Comparison of ENCODE assay signal across 8 cellular contexts in genomic region chr22:44625981-44626687, GRCh38.
DNase-seq lines count a peak whose midpoint lies in the region; ATAC-seq lines count a peak whose summit lies in the region.

No MANE protein-coding gene starts in this region.

- POLR2A ChIA-PET in activated CD4-positive, alpha-beta T cell treated with anti-CD3 and anti-CD28 coated beads for 36 hours (lab: Charles Lee), result no interaction called here

- no peaks in the 10 kb centered on the region for H3K9me3 Mint-ChIP-seq in activated CD4-positive, alpha-beta T cell treated with anti-CD3 and anti-CD28 coated beads for 36 hours (ENCODE audit: low read depth)

- no peaks in the 10 kb centered on the region for H3K36me3 Mint-ChIP-seq in activated CD4-positive, alpha-beta T cell treated with anti-CD3 and anti-CD28 coated beads for 36 hours (ENCODE audit: low read depth)

- ATAC-seq in activated CD4-positive, alpha-beta T cell treated with anti-CD3 and anti-CD28 coated beads for 36 hours, result peak; percentile 85
- no peak for ATAC-seq in HG03354 (IDR thresholded peaks at IDR 0.05; ENCODE audit: poor library complexity, severe bottlenecking, unreplicated experiment)

- peaks cover 3% of the 10 kb centered on the region for H3K27me3 Mint-ChIP-seq in activated CD4-positive, alpha-beta T cell treated with anti-CD3 and anti-CD28 coated beads for 36 hours

- H3K4me3 Mint-ChIP-seq in activated CD4-positive, alpha-beta T cell treated with anti-CD3 and anti-CD28 coated beads for 36 hours, result no peak overlapping the region

- CTCF ChIA-PET in activated CD4-positive, alpha-beta T cell treated with anti-CD3 and anti-CD28 coated beads for 36 hours (lab: Charles Lee), result interaction anchor here (0.6 to 5.0 kb wide), 21 partner anchors 12 to 1398 kb away, joined by 3 to 32 read pairs (median 3); no protein-coding TSS in a partner anchor

- intact Hi-C loops in activated CD4-positive, alpha-beta T cell treated with anti-CD3 and anti-CD28 coated beads for 36 hours (cut with DNase I, micrococcal nuclease), result loop anchor here (1.0 to 10.0 kb wide), 7 partner anchors 289 to 1238 kb away; partner anchors contain the start of gene EFCAB6 (in 1 of the 2)

- peaks cover 3% of the 10 kb centered on the region for H3K4me1 Mint-ChIP-seq in activated CD4-positive, alpha-beta T cell treated with anti-CD3 and anti-CD28 coated beads for 36 hours

- DNase-seq in SIG-M5 treated with dmso at 0.1 percent for 504 hours (lab: John Stamatoyannopoulos, UW; ENCODE audit: unreplicated experiment) (peak; percentile 51), SIG-M5 (lab: John Stamatoyannopoulos, UW) (no peak), NCI-H2196 treated with DMSO at 0.1 percent for 48 hours (lab: John Stamatoyannopoulos, UW; ENCODE audit: unreplicated experiment) (peak; percentile 45), kidney tubule cell (ENCODE audit: low spot score) (peak; percentile 66)
- peak; percentile 87 for DNase-seq in activated CD4-positive, alpha-beta T cell treated with anti-CD3 and anti-CD28 coated beads for 36 hours
- peak; percentile 74 for DNase-seq in central memory CD4-positive, alpha-beta T cell
- DNase-seq in stimulated activated CD4-positive, alpha-beta T cell treated with anti-CD3 and anti-CD28 coated beads, Interleukin-2, amount 100 ng/mL, for 48 hours, result peak; percentile 73 to 80

- H3K27ac Mint-ChIP-seq in activated CD4-positive, alpha-beta T cell treated with anti-CD3 and anti-CD28 coated beads for 36 hours, result no peak overlapping the region
